Comparison of ENCODE assay signal across 25 cellular contexts in genomic region chr11:27977031-27977430, GRCh38.
A peak's percentile ranks its signal among the peaks of the same experiment; 100 is the strongest.
DNase-seq lines count a peak whose midpoint lies in the region; ATAC-seq, FAIRE-seq and TF ChIP-seq lines count a peak whose summit lies in the region.
"Had no signal": no experiment of that assay in that cellular context is flagged by ENCODE, and none has a peak within 500 bp of the region (broad histone marks: within the 10 kb centered on the region; RNA-seq: fewer than 3 reads in every experiment).

No MANE protein-coding gene starts in this region.

- TF ChIP-seq CTCF in astrocyte (IDR thresholded peaks at IDR 0.05; ENCODE audit: insufficient read depth, low read depth, low read length) (no peak), sigmoid colon (IDR thresholded peaks at IDR 0.05) (no peak)

- intact Hi-C loops in sigmoid colon (cut with DNase I): no loop called here

- no peak overlapping the region for H3K4me2 ChIP-seq in astrocyte (ENCODE audit: low read length)
- H3K4me2 ChIP-seq: neural progenitor cell had no signal

- in situ Hi-C loops in Caki2 (cut with HindIII; ENCODE audit: low pct_unique_long_range_greater_than_20kb, low sequenced_read_pairs): no loop called here

- H3K27me3 ChIP-seq in astrocyte (ENCODE audit: insufficient read depth, low read length) (no peaks in the 10 kb centered on the region), sigmoid colon (no peaks in the 10 kb centered on the region)
- H3K27me3 ChIP-seq: body of pancreas, neural progenitor cell, right atrium auricular region, testis had no signal

- no peak for TF ChIP-seq EP300 in sigmoid colon (IDR thresholded peaks at IDR 0.05)

- no peaks in the 10 kb centered on the region for H3K9me3 Mint-ChIP-seq in astrocyte (ENCODE audit: unreplicated experiment)

- no peaks in the 10 kb centered on the region for H3K4me1 ChIP-seq in astrocyte (ENCODE audit: insufficient read depth, low read length)
- H3K4me1 ChIP-seq in sigmoid colon: no peaks in the 10 kb centered on the region
- H3K4me1 ChIP-seq: body of pancreas, right atrium auricular region, testis had no signal

- peaks cover 9% of the 10 kb centered on the region for H3K4me1 Mint-ChIP-seq in astrocyte (ENCODE audit: low read depth, unreplicated experiment)
- H3K4me1 Mint-ChIP-seq: activated naive CD4-positive, alpha-beta T cell treated with anti-CD3 and anti-CD28 coated beads, Interleukin-2, amount 50 U/mL, for 24 hours had no signal

- H4K20me1 ChIP-seq in astrocyte (ENCODE audit: insufficient read depth, low read length): no peaks in the 10 kb centered on the region

- no peaks in the 10 kb centered on the region for H3K36me3 ChIP-seq in astrocyte (ENCODE audit: insufficient read depth, low read length)
- H3K36me3 ChIP-seq in sigmoid colon: no peaks in the 10 kb centered on the region
- H3K36me3 ChIP-seq: neural progenitor cell, right atrium auricular region had no signal

- no peaks in the 10 kb centered on the region for H3K9me3 ChIP-seq in astrocyte (ENCODE audit: insufficient read depth, low read depth, low read length)
- no peaks in the 10 kb centered on the region for H3K9me3 ChIP-seq in sigmoid colon
- H3K9me3 ChIP-seq: body of pancreas, right atrium auricular region, testis had no signal

- H2AFZ ChIP-seq in astrocyte (ENCODE audit: low read depth, low read length): no peak overlapping the region
- H2AFZ ChIP-seq: neural progenitor cell had no signal

- no peaks in the 10 kb centered on the region for H3K36me3 Mint-ChIP-seq in astrocyte (ENCODE audit: low read depth, unreplicated experiment)
- H3K36me3 Mint-ChIP-seq: activated naive CD4-positive, alpha-beta T cell treated with anti-CD3 and anti-CD28 coated beads, Interleukin-2, amount 50 U/mL, for 24 hours; neural progenitor cell had no signal

- H3K9ac ChIP-seq in astrocyte (ENCODE audit: low read length): no peak overlapping the region
- H3K9ac ChIP-seq: neural progenitor cell had no signal

- DNase-seq in Caki2 (ENCODE audit: low read depth): peak; percentile 70
- peak; percentile 88 for DNase-seq in HT1080 (ENCODE audit: low read depth)
- peak; percentile 58 for DNase-seq in astrocyte (ENCODE audit: low read depth)
- peak; percentile 94 for DNase-seq in kidney tubule cell (ENCODE audit: low spot score)
- no peak for DNase-seq in stimulated activated CD4-positive, alpha-beta T cell treated with anti-CD3 and anti-CD28 coated beads, Interleukin-4, amount 100 ng/mL, for 4 hours
- no peak for DNase-seq in DMS 273 (lab: John Stamatoyannopoulos, UW; ENCODE audit: unreplicated experiment)
- no peak for DNase-seq in sigmoid colon
- DNase-seq: activated CD4-positive, CD25-positive, alpha-beta regulatory T cell treated with anti-CD3 and anti-CD28 coated beads, Interleukin-2, amount 50 U/mL, for 72 hours; activated CD8-positive, alpha-beta memory T cell treated with anti-CD3 and anti-CD28 coated beads for 24 hours; activated T-cell treated with anti-CD3 and anti-CD28 coated beads, Interleukin-2, amount 50 U/mL, for 72 hours; body of pancreas; cortex of kidney; foreskin fibroblast; left cardiac atrium; midbrain; NCI-H1694 treated with DMSO at 0.1 percent for 48 hours; NCI-H226; T1000; testis had no signal

- WGBS in sigmoid colon, 2 donors: 92 to 93% methylated on average over 3 of the region's 3 CpGs

- peak; percentile 13 for FAIRE-seq in astrocyte (lab: Jason Lieb, UNC)
- FAIRE-seq: K562 had no signal

- no peak overlapping the region for H3K4me3 ChIP-seq in astrocyte (ENCODE audit: insufficient read depth, low read depth, low read length)
- no peak overlapping the region for H3K4me3 ChIP-seq in sigmoid colon
- H3K4me3 ChIP-seq: body of pancreas, K562, neural progenitor cell, right atrium auricular region, testis had no signal

- H3K27ac ChIP-seq in astrocyte (ENCODE audit: low read depth, low read length) (no peak overlapping the region), sigmoid colon (no peak overlapping the region)
- H3K27ac ChIP-seq: body of pancreas, neural progenitor cell, right atrium auricular region, testis had no signal

- no peaks in the 10 kb centered on the region for H3K27me3 Mint-ChIP-seq in astrocyte (ENCODE audit: low read depth, unreplicated experiment)

- H3K4me3 Mint-ChIP-seq in astrocyte (ENCODE audit: unreplicated experiment): no peak overlapping the region
- H3K4me3 Mint-ChIP-seq: activated naive CD4-positive, alpha-beta T cell treated with anti-CD3 and anti-CD28 coated beads, Interleukin-2, amount 50 U/mL, for 24 hours; activated T-cell treated with anti-CD3 and anti-CD28 coated beads, Interleukin-2, amount 50 U/mL, for 72 hours; neural progenitor cell had no signal

- TF ChIP-seq POLR2A in sigmoid colon (IDR thresholded peaks at IDR 0.05): no peak

- no peak for ATAC-seq in GM21717 (IDR thresholded peaks at IDR 0.05; ENCODE audit: unreplicated experiment)
- ATAC-seq: activated T-cell treated with anti-CD3 and anti-CD28 coated beads, Interleukin-2, amount 50 U/mL, for 72 hours; body of pancreas; K562; SK-N-SH treated with all-trans-retinoic acid at 6 μM for 48 hours had no signal

- peak overlapping the region; percentile 73 for H3K27ac Mint-ChIP-seq in astrocyte (ENCODE audit: unreplicated experiment)
- H3K27ac Mint-ChIP-seq: activated naive CD4-positive, alpha-beta T cell treated with anti-CD3 and anti-CD28 coated beads, Interleukin-2, amount 50 U/mL, for 24 hours; activated T-cell treated with anti-CD3 and anti-CD28 coated beads, Interleukin-2, amount 50 U/mL, for 72 hours; neural progenitor cell had no signal

- H3K79me2 ChIP-seq in astrocyte (ENCODE audit: insufficient read depth, low read length): no peaks in the 10 kb centered on the region

Comparison
In these comparisons a context has a peak if more than half of its experiments do, and no peak if none do; other contexts are left out.
1. DNase-seq: peak in Caki2 (single experiment), HT1080 (single experiment), astrocyte (single experiment) and kidney tubule cell (single experiment); none in stimulated activated CD4-positive, alpha-beta T cell treated with anti-CD3 and anti-CD28 coated beads, Interleukin-4, amount 100 ng/mL, for 4 hours (0 of 2), DMS 273 (single experiment) and sigmoid colon (single experiment).